Comparison of ENCODE assay signal across 8 cellular contexts in the genomic region with DNA sequence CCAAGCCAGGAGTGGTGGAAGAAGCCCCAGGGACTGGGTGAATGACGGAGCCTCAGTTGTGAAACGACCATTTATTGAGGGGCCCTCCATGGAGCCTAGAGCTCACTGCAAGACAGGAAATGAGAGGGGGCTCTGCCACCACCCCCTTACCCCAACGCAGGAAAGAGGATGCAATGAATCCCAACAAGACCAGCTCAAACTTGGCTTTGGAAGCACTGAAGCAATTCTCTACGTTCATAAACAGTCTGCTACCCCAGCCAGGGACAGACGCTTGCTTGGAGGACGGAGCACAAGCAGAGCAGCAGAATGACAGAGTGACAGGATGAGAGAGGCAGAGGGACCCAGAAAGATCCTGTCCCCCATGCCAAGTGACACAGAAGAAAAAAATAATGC. TPM values are rescaled to one million over a fixed set of nuclear protein-coding genes. Genes with fewer than 3 reads are reported as not detected.
DNase-seq lines count a peak whose midpoint lies in the region; ATAC-seq and TF ChIP-seq lines count a peak whose summit lies in the region.

No MANE protein-coding gene starts in this region.

- TF ChIP-seq POLR2A in heart left ventricle (IDR thresholded peaks at IDR 0.05) = no peak
- no peak for TF ChIP-seq POLR2A in uterus (IDR thresholded peaks at IDR 0.05)

- H3K4me1 Mint-ChIP-seq in mesothelial cell of epicardium = peaks cover 35% of the 10 kb centered on the region

- H3K4me1 ChIP-seq in heart left ventricle (peaks cover 35 to 78% (median 70%) of the 10 kb centered on the region in 12 donors), uterus (peaks cover 11 to 39% of the 10 kb centered on the region in 2 donors)

- H3K9me3 ChIP-seq in heart left ventricle = no peaks in the 10 kb centered on the region
- no peaks in the 10 kb centered on the region for H3K9me3 ChIP-seq in uterus

- intact Hi-C loops in heart left ventricle (cut with DNase I) = loop anchor here in 5 of 10 donors (5.0 kb wide), 2 partner anchors 34 to 44 kb away; a partner anchor contains a TSS
- intact Hi-C loops in Right ventricle myocardium superior (cut with DNase I) = no loop called here
- intact Hi-C loops in uterus (cut with DNase I; ENCODE audit: low total_unique reads) = no loop called here

- H3K36me3 ChIP-seq in heart left ventricle (no peaks in the 10 kb centered on the region), brain microvascular endothelial cell (replicated peaks) (no peaks in the 10 kb centered on the region), uterus (no peaks in the 10 kb centered on the region)

- DNase-seq in heart left ventricle = peak in 1 of 5 donors; percentile 32
- DNase-seq in Right ventricle myocardium superior = no peak
- DNase-seq in brain microvascular endothelial cell = no peak
- no peak for DNase-seq in mesothelial cell of epicardium (ENCODE audit: low spot score in 2 of 2, unreplicated experiment in 2 of 2)
- no peak for DNase-seq in uterus
- DNase-seq in retina = no peak
- no peak for DNase-seq in effector CD4-positive, alpha-beta T cell

- peak overlapping the region; percentile 87 for H3K4me3 Mint-ChIP-seq in mesothelial cell of epicardium

- H3K4me3 ChIP-seq in heart left ventricle (peak overlapping the region; percentile 52 to 98 (median 92)), brain microvascular endothelial cell (ENCODE audit: low read depth, low read length) (peak overlapping the region; percentile 78), uterus (peak overlapping the region; percentile 98)

- peak overlapping the region; percentile 72 for H3K27ac Mint-ChIP-seq in mesothelial cell of epicardium

- in situ Hi-C loops in brain microvascular endothelial cell (cut with HindIII; ENCODE audit: low pct_ligation_motif_present, low sequenced_read_pairs) = no loop called here

- 2 to 7% (median 5%) methylated on average over 4 to 6 of the region's 6 CpGs for WGBS in heart left ventricle, 4 donors

- no peaks in the 10 kb centered on the region for H3K27me3 Mint-ChIP-seq in mesothelial cell of epicardium (ENCODE audit: low read depth)

- ATAC-seq in heart left ventricle (no peak), Right ventricle myocardium superior (ENCODE audit: poor library complexity) (no peak), HG03521 (IDR thresholded peaks at IDR 0.05; ENCODE audit: unreplicated experiment) (no peak)

- H3K27me3 ChIP-seq in heart left ventricle = no peaks in the 10 kb centered on the region
- no peaks in the 10 kb centered on the region for H3K27me3 ChIP-seq in brain microvascular endothelial cell (replicated peaks)
- H3K27me3 ChIP-seq in uterus = no peaks in the 10 kb centered on the region

- no peaks in the 10 kb centered on the region for H3K36me3 Mint-ChIP-seq in mesothelial cell of epicardium

- peak overlapping the region; percentile 63 to 98 (median 94) for H3K27ac ChIP-seq in heart left ventricle
- no peak overlapping the region for H3K27ac ChIP-seq in brain microvascular endothelial cell
- peak overlapping the region; percentile 83 to 90 for H3K27ac ChIP-seq in uterus

- H3K9me3 Mint-ChIP-seq in mesothelial cell of epicardium = no peaks in the 10 kb centered on the region

- TF ChIP-seq CTCF in heart left ventricle (IDR thresholded peaks at IDR 0.05) = no peak
- TF ChIP-seq CTCF in brain microvascular endothelial cell (IDR thresholded peaks at IDR 0.05; ENCODE audit: low read depth, low read length, missing control alignments) = no peak
- TF ChIP-seq CTCF in mesothelial cell of epicardium (IDR thresholded peaks at IDR 0.05; ENCODE audit: unreplicated experiment) = no peak
- no peak for TF ChIP-seq CTCF in uterus (IDR thresholded peaks at IDR 0.05)

RNA-seq across cellular contexts. Expression of a gene that starts 1.0 kb away (rescaled TPM):
- 100 to 1,000 TPM; 216 to 554 (median 459) TPM for total RNA-seq in heart left ventricle
- polyA plus RNA-seq in heart left ventricle = 100 to 1,000 TPM; 234 to 327 TPM
- total RNA-seq in Right ventricle myocardium superior = 460 TPM
- 80.9 to 87.7 TPM (median 82.9 TPM) in 3 replicates for total RNA-seq in mesothelial cell of epicardium
- 100 to 1,000 TPM in 1 of 4 donors, 10 to 100 TPM in 2, 1 to 10 TPM in 1; 4.9 to 135 (median 74.2) TPM for total RNA-seq in uterus

RNA-seq across cellular contexts. Expression of a gene that starts 19.9 kb away (rescaled TPM):
- total RNA-seq in heart left ventricle (1 to 10 TPM in 4 of 9 donors, under 1 TPM in 5; 0.42 to 7.0 (median 0.91) TPM), Right ventricle myocardium superior (1.00 TPM), mesothelial cell of epicardium (6.3 to 8.9 TPM (median 8.4 TPM) in 3 replicates), uterus (10 to 100 TPM in 1 of 4 donors, not detected in 3; 16.7 TPM)
- polyA plus RNA-seq in heart left ventricle = 1 to 10 TPM in 1 of 2 donors, under 1 TPM in 1; 0.19 to 1.0 TPM

RNA-seq across cellular contexts. Expression of a gene that starts 26.0 kb away (rescaled TPM):
- total RNA-seq in heart left ventricle (10 to 100 TPM; 30.5 to 55.5 (median 38.3) TPM), Right ventricle myocardium superior (51.1 TPM), mesothelial cell of epicardium (67.8 to 74.2 TPM (median 74.0 TPM) in 3 replicates), uterus (10 to 100 TPM in 3 of 4 donors, 1 to 10 TPM in 1; 6.9 to 57.8 (median 24.1) TPM)
- 10 to 100 TPM; 26.7 to 62.6 TPM for polyA plus RNA-seq in heart left ventricle

RNA-seq across cellular contexts. Expression of a gene that starts 30.9 kb away (rescaled TPM):
- not detected for total RNA-seq in heart left ventricle
- polyA plus RNA-seq in heart left ventricle = not detected
- total RNA-seq in Right ventricle myocardium superior = not detected
- total RNA-seq in mesothelial cell of epicardium = 0.45 to 0.90 TPM (median 0.58 TPM) in 3 replicates
- 1 to 10 TPM in 1 of 4 donors, not detected in 3; 1.7 TPM for total RNA-seq in uterus

RNA-seq across cellular contexts. Expression of a gene that starts 43.9 kb away (rescaled TPM):
- total RNA-seq in heart left ventricle = 10 to 100 TPM in 1 of 9 donors, 1 to 10 TPM in 8; 3.5 to 28.7 (median 5.7) TPM
- polyA plus RNA-seq in heart left ventricle = 10 to 100 TPM in 1 of 2 donors, 1 to 10 TPM in 1; 5.7 to 10.0 TPM
- total RNA-seq in Right ventricle myocardium superior = 7.9 TPM
- 0.81 to 1.3 TPM (median 0.98 TPM) in 3 replicates for total RNA-seq in mesothelial cell of epicardium
- 10 to 100 TPM in 1 of 4 donors, 1 to 10 TPM in 1, under 1 TPM in 1, not detected in 1; 0.55 to 23.8 (median 2.0) TPM for total RNA-seq in uterus
